8 cellular contexts compared by ENCODE assay signal in genomic region chr22:33921576-33922181, GRCh38. TPM values are rescaled to one million over a fixed set of nuclear protein-coding genes. Genes with fewer than 3 reads are reported as not detected.
DNase-seq lines count a peak whose midpoint lies in the region; ATAC-seq and TF ChIP-seq lines count a peak whose summit lies in the region.

No MANE protein-coding gene starts in this region.

- no TSS peak for BruUV-seq in Panc1 (replicated peaks; lab: Mats Ljungman, UMichigan)
- BruUV-seq in mammary epithelial cell (replicated peaks; lab: Mats Ljungman, UMichigan): no TSS peak

- peak; percentile 2 for DNase-seq in NCI-H2196 treated with DMSO at 0.1 percent for 48 hours (lab: John Stamatoyannopoulos, UW; ENCODE audit: unreplicated experiment)
- no peak for DNase-seq in NCI-H2196 (lab: John Stamatoyannopoulos, UW; ENCODE audit: unreplicated experiment)
- DNase-seq in Panc1 (ENCODE audit: low read depth, low spot score): no peak
- peak; percentile 67 for DNase-seq in mammary epithelial cell
- DNase-seq in iPS-NIHi11 (ENCODE audit: low spot score): peak; percentile 71
- DNase-seq in sigmoid colon: peak; percentile 86
- no peak for DNase-seq in OCI-M2 (lab: John Stamatoyannopoulos, UW; ENCODE audit: unreplicated experiment)

- TF ChIP-seq POLR2A in sigmoid colon (IDR thresholded peaks at IDR 0.05): no peak

- H4K20me1 ChIP-seq in mammary epithelial cell (ENCODE audit: insufficient read depth, low read length): no peaks in the 10 kb centered on the region

- H3K4me1 ChIP-seq in Panc1 (ENCODE audit: control insufficient read depth, insufficient read depth, low read length): peaks cover 7% of the 10 kb centered on the region
- peaks cover 26% of the 10 kb centered on the region for H3K4me1 ChIP-seq in mammary epithelial cell (ENCODE audit: insufficient read depth, low read length)
- H3K4me1 ChIP-seq in sigmoid colon: peaks cover 3 to 39% (median 34%) of the 10 kb centered on the region in 4 donors

- H3K27ac ChIP-seq in Panc1 (ENCODE audit: low read length) (no peak overlapping the region), mammary epithelial cell (ENCODE audit: insufficient read depth, low read depth, low read length) (no peak overlapping the region), sigmoid colon (peak overlapping the region; percentile 86 to 94 (median 90))

- TF ChIP-seq EP300 in sigmoid colon (IDR thresholded peaks at IDR 0.05): no peak

- H2AFZ ChIP-seq in mammary epithelial cell (ENCODE audit: low read depth, low read length): peak overlapping the region; percentile 96

- H3K4me2 ChIP-seq in mammary epithelial cell (ENCODE audit: insufficient read depth, low read depth, low read length): peak overlapping the region; percentile 97

- POLR2A ChIA-PET in Panc1 (lab: Charles Lee): no interaction called here

- H3K9ac ChIP-seq in mammary epithelial cell (ENCODE audit: insufficient read depth, low read length): no peak overlapping the region

- dilution Hi-C loops in mammary epithelial cell (cut with HindIII; ENCODE audit: low sequenced_read_pairs): no loop called here

- intact Hi-C loops in Panc1 (cut with micrococcal nuclease; ENCODE audit: unreplicated experiment) (loop anchor here (5.0 kb wide), 1 partner anchor 1101 kb away; no protein-coding TSS in a partner anchor), mammary epithelial cell (cut with micrococcal nuclease) (loop anchor here (2.0 to 10.0 kb wide), 5 partner anchors 137 to 1311 kb away; no protein-coding TSS in a partner anchor), sigmoid colon (cut with DNase I) (loop anchor here (1.0 to 10.0 kb wide), 7 partner anchors 119 to 619 kb away; no protein-coding TSS in a partner anchor)

- WGBS in mammary epithelial cell (ENCODE audit: low coverage, missing lambda C conversion rate): 3% methylated on average over 10 of the region's 37 CpGs
- WGBS in sigmoid colon, 2 donors: 1 to 2% methylated on average over 37 of the region's 37 CpGs

- no peaks in the 10 kb centered on the region for H3K79me2 ChIP-seq in mammary epithelial cell (ENCODE audit: insufficient read depth, low read length)

- H3K36me3 ChIP-seq in Panc1 (ENCODE audit: control insufficient read depth, insufficient read depth, low read length) (no peaks in the 10 kb centered on the region), mammary epithelial cell (ENCODE audit: insufficient read depth, low read length) (no peaks in the 10 kb centered on the region), sigmoid colon (no peaks in the 10 kb centered on the region)

- in situ Hi-C loops in Panc1 (cut with HindIII; ENCODE audit: low pct_unique_long_range_greater_than_20kb, low sequenced_read_pairs): no loop called here
- in situ Hi-C loops in mammary epithelial cell (cut with MboI; ENCODE audit: low sequenced_read_pairs in 2 of 2): no loop called here

- TF ChIP-seq CTCF in Panc1 (IDR thresholded peaks at IDR 0.05) (no peak), mammary epithelial cell (conservative IDR thresholded peaks at IDR 0.05 in 1 of 2, IDR thresholded peaks at IDR 0.05 in 1 of 2; ENCODE audit: extremely low read depth in 1 of 2, insufficient read depth in 1 of 2, low read depth in 1 of 2, low read length in 2 of 2) (no peak), sigmoid colon (IDR thresholded peaks at IDR 0.05) (no peak)

- CTCF ChIA-PET in Panc1 (lab: Charles Lee): no interaction called here
- CTCF ChIA-PET in mammary epithelial cell (lab: Charles Lee; ENCODE audit: low non-redundant PET): interaction anchor here (1.0 kb wide), 1 partner anchor 531 kb away, joined by 3 read pairs; no protein-coding TSS in a partner anchor

- H3K4me3 ChIP-seq in Panc1 (ENCODE audit: low read depth in 2 of 2, low read length in 2 of 2) (peak overlapping the region; percentile 39 to 60), mammary epithelial cell (replicated peaks in 1 of 3; ENCODE audit: insufficient read depth in 1 of 3, low read depth in 2 of 3, low read length in 3 of 3) (peak overlapping the region; percentile 54 to 86 (median 74)), sigmoid colon (peak overlapping the region; percentile 60 to 99 (median 88))

- H3K9me3 ChIP-seq in Panc1 (ENCODE audit: control insufficient read depth, insufficient read depth, low read depth, low read length) (no peaks in the 10 kb centered on the region), mammary epithelial cell (replicated peaks; ENCODE audit: insufficient read depth, low read length) (no peaks in the 10 kb centered on the region), sigmoid colon (no peaks in the 10 kb centered on the region)

- H3K27me3 ChIP-seq in Panc1 (ENCODE audit: control insufficient read depth, insufficient read depth, low read length): peaks cover 14% of the 10 kb centered on the region
- H3K27me3 ChIP-seq in mammary epithelial cell (ENCODE audit: insufficient read depth, low read length): no peaks in the 10 kb centered on the region
- no peaks in the 10 kb centered on the region for H3K27me3 ChIP-seq in sigmoid colon

- ATAC-seq in Panc1 (no peak), GM18519 (IDR thresholded peaks at IDR 0.05; ENCODE audit: low FRiP score, unreplicated experiment) (no peak)

RNA-seq across cellular contexts. Expression of gene LARGE1, which starts 1.4 kb away (rescaled TPM):
- total RNA-seq in Panc1 (2021; ENCODE audit: unreplicated experiment): 2.5 TPM
- polyA plus RNA-seq in Panc1 (2012; ENCODE audit: insufficient read length): 1.3 TPM
- 10 to 100 TPM in 1 of 2 donors, 1 to 10 TPM in 1; 7.5 to 14.6 TPM for total RNA-seq in mammary epithelial cell
- polyA plus RNA-seq in mammary epithelial cell: 3.6 TPM
- 15.9 TPM for polyA minus RNA-seq in mammary epithelial cell
- total RNA-seq in sigmoid colon: 10 to 100 TPM; 38.0 to 74.4 (median 61.2) TPM
- polyA plus RNA-seq in sigmoid colon: 10 to 100 TPM in 1 of 3 donors, 1 to 10 TPM in 2; 5.8 to 12.0 (median 7.2) TPM

Comparison
In these comparisons a context has a peak if more than half of its experiments do, and no peak if none do; other contexts are left out.
1. DNase-seq: peak in NCI-H2196 treated with DMSO at 0.1 percent for 48 hours (single experiment), mammary epithelial cell (single experiment), iPS-NIHi11 (single experiment) and sigmoid colon (single experiment); none in NCI-H2196 (single experiment), Panc1 (single experiment) and OCI-M2 (single experiment).
2. H3K27ac ChIP-seq: peak in sigmoid colon (4 of 4); none in Panc1 (single experiment) and mammary epithelial cell (single experiment).
3. Peak in every context shown above with its lines, with median percentiles within 50 percentile points of each other: H3K4me3 ChIP-seq.